In genomic region chr6:136439514-136440186, GRCh38 we compare ENCODE assay signal across 17 cellular contexts.
DNase-seq lines count a peak whose midpoint lies in the region; ATAC-seq and TF ChIP-seq lines count a peak whose summit lies in the region.
"Had no signal": no experiment of that assay in that cellular context is flagged by ENCODE, and none has a peak within 500 bp of the region (broad histone marks: within the 10 kb centered on the region; RNA-seq: fewer than 3 reads in every experiment).

No MANE protein-coding gene starts in this region.

- no peaks in the 10 kb centered on the region for H3K36me3 ChIP-seq in RWPE2 (ENCODE audit: low read depth)
- no peaks in the 10 kb centered on the region for H3K36me3 ChIP-seq in mucosa of rectum (ENCODE audit: control insufficient read depth in 2 of 2, insufficient read depth in 2 of 2, low read length in 2 of 2)
- H3K36me3 ChIP-seq: tibial artery, WERI-Rb-1 had no signal

- peaks cover 26% of the 10 kb centered on the region for H3K4me1 ChIP-seq in RWPE2 (ENCODE audit: insufficient read depth, poor library complexity, severe bottlenecking)
- H3K4me1 ChIP-seq in mucosa of rectum (ENCODE audit: control insufficient read depth in 2 of 2, insufficient read depth in 2 of 2, low read length in 2 of 2), result peaks cover 26 to 42% of the 10 kb centered on the region in 2 donors

- POLR2A ChIA-PET in activated CD8-positive, alpha-beta T cell treated with anti-CD3 and anti-CD28 coated beads for 36 hours (lab: Charles Lee), result no interaction called here

- peak overlapping the region; percentile 80 for H3K27ac ChIP-seq in 22Rv1
- peak overlapping the region; percentile 70 for H3K27ac ChIP-seq in RWPE2 (ENCODE audit: poor library complexity, severe bottlenecking)
- peak overlapping the region; percentile 76 to 81 for H3K27ac ChIP-seq in mucosa of rectum (ENCODE audit: low read depth in 2 of 2, low read length in 2 of 2)
- no peak overlapping the region for H3K27ac ChIP-seq in coronary artery
- H3K27ac ChIP-seq: tibial artery, WERI-Rb-1 had no signal

- H3K27me3 ChIP-seq in RWPE2 (ENCODE audit: insufficient read depth, poor library complexity, severe bottlenecking) (no peaks in the 10 kb centered on the region), mucosa of rectum (ENCODE audit: control insufficient read depth in 2 of 2, insufficient read depth in 2 of 2, low read length in 2 of 2) (no peaks in the 10 kb centered on the region)
- H3K27me3 ChIP-seq: tibial artery had no signal

- no peak overlapping the region for H3K9ac ChIP-seq in mucosa of rectum (ENCODE audit: low read depth in 1 of 2, low read length in 2 of 2)

- TF ChIP-seq CTCF in 22Rv1 (IDR thresholded peaks at IDR 0.05) (no peak), RWPE2 (IDR thresholded peaks at IDR 0.05; ENCODE audit: poor library complexity, severe bottlenecking) (no peak), coronary artery (IDR thresholded peaks at IDR 0.05) (no peak)
- no peak for TF ChIP-seq CTCF in activated CD8-positive, alpha-beta T cell treated with anti-CD3 and anti-CD28 coated beads for 36 hours (IDR thresholded peaks at IDR 0.05)

- intact Hi-C loops in activated CD8-positive, alpha-beta T cell treated with anti-CD3 and anti-CD28 coated beads for 36 hours (cut with micrococcal nuclease), result no loop called here

- H3K27me3 Mint-ChIP-seq in activated CD8-positive, alpha-beta T cell treated with anti-CD3 and anti-CD28 coated beads for 36 hours, result no peaks in the 10 kb centered on the region

- no peak overlapping the region for H3K27ac Mint-ChIP-seq in activated CD8-positive, alpha-beta T cell treated with anti-CD3 and anti-CD28 coated beads for 36 hours
- H3K27ac Mint-ChIP-seq: CD8-positive, alpha-beta memory T cell had no signal

- no peak overlapping the region for H3K4me3 ChIP-seq in RWPE2 (ENCODE audit: severe bottlenecking)
- peak overlapping the region in 1 of 2 donors; percentile 22 for H3K4me3 ChIP-seq in mucosa of rectum (ENCODE audit: low read length in 2 of 2)
- no peak overlapping the region for H3K4me3 ChIP-seq in coronary artery
- H3K4me3 ChIP-seq: tibial artery had no signal

- H3K9me3 ChIP-seq in RWPE2 (ENCODE audit: severe bottlenecking), result no peaks in the 10 kb centered on the region
- no peaks in the 10 kb centered on the region for H3K9me3 ChIP-seq in mucosa of rectum (ENCODE audit: control insufficient read depth in 2 of 2, low read length in 2 of 2)
- H3K9me3 ChIP-seq: tibial artery had no signal

- H3K4me1 Mint-ChIP-seq in activated CD8-positive, alpha-beta T cell treated with anti-CD3 and anti-CD28 coated beads for 36 hours (ENCODE audit: low read depth), result no peaks in the 10 kb centered on the region
- H3K4me1 Mint-ChIP-seq: CD8-positive, alpha-beta memory T cell had no signal

- H3K9me3 Mint-ChIP-seq in activated CD8-positive, alpha-beta T cell treated with anti-CD3 and anti-CD28 coated beads for 36 hours, result no peaks in the 10 kb centered on the region
- H3K9me3 Mint-ChIP-seq: CD8-positive, alpha-beta memory T cell had no signal

- DNase-seq in RWPE2 (ENCODE audit: low spot score) (no peak), coronary artery (ENCODE audit: low spot score) (no peak), hepatic stellate cell (ENCODE audit: low spot score) (no peak)
- DNase-seq in activated CD8-positive, alpha-beta T cell treated with anti-CD3 and anti-CD28 coated beads for 36 hours, result no peak
- DNase-seq: activated gamma-delta T cell treated with Interleukin-2 at 50 U/mL for 16 hours; anterior cingulate cortex; CD8-positive, alpha-beta memory T cell; GOT3; NCI-H2081; NCI-H748 treated with DMSO at 0.1 percent for 48 hours; stimulated activated CD4-positive, alpha-beta T cell treated with anti-CD3 and anti-CD28 coated beads, Interleukin-4, amount 100 ng/mL, for 4 hours; tibial artery; WERI-Rb-1 had no signal

- ATAC-seq in RWPE2 (ENCODE audit: low read depth) (peak; percentile 52), esophagus mucosa (peak; percentile 61), GM21528 (IDR thresholded peaks at IDR 0.05; ENCODE audit: low FRiP score, unreplicated experiment) (no peak)
- no peak for ATAC-seq in activated CD8-positive, alpha-beta T cell treated with anti-CD3 and anti-CD28 coated beads for 36 hours

- no peak overlapping the region for H3K4me3 Mint-ChIP-seq in activated CD8-positive, alpha-beta T cell treated with anti-CD3 and anti-CD28 coated beads for 36 hours
- H3K4me3 Mint-ChIP-seq: CD8-positive, alpha-beta memory T cell had no signal

- H3K36me3 Mint-ChIP-seq in activated CD8-positive, alpha-beta T cell treated with anti-CD3 and anti-CD28 coated beads for 36 hours (ENCODE audit: low read depth), result no peaks in the 10 kb centered on the region
- H3K36me3 Mint-ChIP-seq: CD8-positive, alpha-beta memory T cell had no signal

- CTCF ChIA-PET in activated CD8-positive, alpha-beta T cell treated with anti-CD3 and anti-CD28 coated beads for 36 hours (lab: Charles Lee), result no interaction called here

Comparison
In these comparisons a context has a peak if more than half of its experiments do, and no peak if none do; other contexts are left out.
1. H3K27ac ChIP-seq: peak in 22Rv1 (single experiment), RWPE2 (single experiment) and mucosa of rectum (2 of 2); none in coronary artery (0 of 2).
2. ATAC-seq: peak in RWPE2 (single experiment) and esophagus mucosa (single experiment); none in GM21528 (single experiment) and activated CD8-positive, alpha-beta T cell treated with anti-CD3 and anti-CD28 coated beads for 36 hours (single experiment).